ENCODE assay signal across 1 cellular context in genomic region chr17:44218344-44219125, GRCh38.
TF ChIP-seq lines count a peak whose summit lies in the region.

No MANE protein-coding gene starts in this region.

TF ChIP-seq in K562, 482 proteins besides CTCF, POLR2A, EP300 and RAD21 (continued from another document):
- TF ChIP-seq ZNF740 (CRISPR knock-in tag; IDR thresholded peaks at IDR 0.05) (0 out of 2 replicates have a peak, but pooled peaks have one; percentile 11), ZNF740 (tag; IDR thresholded peaks at IDR 0.05) (no peak), ZNF175 (CRISPR knock-in tag; IDR thresholded peaks at IDR 0.05; ENCODE audit: low read depth) (0 out of 2 replicates have a peak, but pooled peaks have one; percentile 27), VEZF1 (CRISPR knock-in tag; IDR thresholded peaks at IDR 0.05) (peak; percentile 98), ZNF282 (CRISPR knock-in tag; IDR thresholded peaks at IDR 0.05) (0 out of 2 replicates have a peak, but pooled peaks have one; percentile 5), PHF8 (IDR thresholded peaks at IDR 0.05; ENCODE audit: borderline replicate concordance, low read length) (peak; percentile 36; the same call in 1 of the 2 replicates), GATAD2A (IDR thresholded peaks at IDR 0.05) (0 out of 2 replicates have a peak, but pooled peaks have one; percentile 40), ZNF197 (CRISPR knock-in tag; IDR thresholded peaks at IDR 0.05; ENCODE audit: low read depth) (peak; percentile 86; the same call in 1 of the 2 replicates), KDM4B (IDR thresholded peaks at IDR 0.05; ENCODE audit: borderline replicate concordance in 2 of 2, low read depth in 1 of 2) (0 out of 4 replicates have a peak, but pooled peaks of 1 of the 2 experiments have one; percentile 26), PCBP1 (IDR thresholded peaks at IDR 0.05; ENCODE audit: low read depth, low read length, poor library complexity, severe bottlenecking) (peak; percentile 74), PCBP2 (IDR thresholded peaks at IDR 0.05; ENCODE audit: low read depth, low read length, poor library complexity, severe bottlenecking) (peak; percentile 23), CCNT2 (IDR thresholded peaks at IDR 0.05; ENCODE audit: borderline replicate concordance, extremely low read depth, insufficient read length, low read depth, low read length) (peak; percentile 33), ZNF764 (CRISPR knock-in tag; IDR thresholded peaks at IDR 0.05; ENCODE audit: low read depth) (no peak), SMAD4 (CRISPR knock-in tag; conservative IDR thresholded peaks at IDR 0.05) (0 out of 2 replicates have a peak, but pooled peaks have one; percentile 0)
